In genomic region chr5:90409318-90410177, GRCh38 we compare ENCODE assay signal across 7 cellular contexts. TPM values are rescaled to one million over a fixed set of nuclear protein-coding genes. Genes with fewer than 3 reads are reported as not detected.
A peak's percentile ranks its signal among the peaks of the same experiment; 100 is the strongest.
DNase-seq lines count a peak whose midpoint lies in the region; ATAC-seq and TF ChIP-seq lines count a peak whose summit lies in the region.

TSS of gene CETN3 (minus strand) at chr5:90409756. CDS start at chr5:90409661, 95 bp downstream.

- peak within 1 kb of the TSS; percentile 97 for H3K27ac ChIP-seq in hepatocyte

- peaks cover 29% of the 10 kb centered on the region for H3K79me2 ChIP-seq in hepatocyte

- no peaks in the 10 kb centered on the region for H3K9me2 ChIP-seq in hepatocyte (replicated peaks; ENCODE audit: insufficient read depth)

- peak within 1 kb of the TSS; percentile 95 for H2AFZ ChIP-seq in hepatocyte

- H3K27me3 ChIP-seq in hepatocyte, result no peaks in the 10 kb centered on the region

- in situ Hi-C loops in astrocyte of the spinal cord (cut with HindIII; ENCODE audit: low sequenced_read_pairs), result no loop called here

- WGBS in hepatocyte (ENCODE audit: low lambda C conversion rate, missing lambda C conversion rate), result 1% methylated on average over 47 of the region's 51 CpGs

- peak within 1 kb of the TSS; percentile 90 for H3K4me2 ChIP-seq in hepatocyte

- H3K4me3 ChIP-seq in astrocyte of the spinal cord (ENCODE audit: low read depth, low read length) (peak within 1 kb of the TSS; percentile 91), hepatocyte (peak within 1 kb of the TSS; percentile 80)

- H3K4me1 ChIP-seq in hepatocyte (ENCODE audit: insufficient read depth), result no peaks in the 10 kb centered on the region

- TF ChIP-seq CTCF in astrocyte of the spinal cord (IDR thresholded peaks at IDR 0.05; ENCODE audit: low read depth, low read length) (peak; percentile 15), hepatocyte (IDR thresholded peaks at IDR 0.05; ENCODE audit: poor library complexity) (no peak)

- ATAC-seq in GM18511 (IDR thresholded peaks at IDR 0.05; ENCODE audit: unreplicated experiment) (peak; percentile 95), HG03025 (IDR thresholded peaks at IDR 0.05; ENCODE audit: low FRiP score, unreplicated experiment) (peak; percentile 97)

- peak; percentile 97 for DNase-seq in NCI-H2029 treated with DMSO at 0.1 percent for 48 hours (lab: John Stamatoyannopoulos, UW)
- peak; percentile 84 for DNase-seq in T1000 (lab: John Stamatoyannopoulos, UW)
- DNase-seq in astrocyte of the spinal cord (ENCODE audit: low read depth, low spot score), result peak; percentile 96
- peak; percentile 96 for DNase-seq in hepatocyte (ENCODE audit: low spot score)
- peak; percentile 95 for DNase-seq in retina

- no peaks in the 10 kb centered on the region for H4K20me1 ChIP-seq in hepatocyte (ENCODE audit: insufficient read depth, poor library complexity, severe bottlenecking)

- no peaks in the 10 kb centered on the region for H3K36me3 ChIP-seq in hepatocyte (replicated peaks; ENCODE audit: insufficient read depth, low read depth)

- H3K9me3 ChIP-seq in hepatocyte (ENCODE audit: low read depth), result no peaks in the 10 kb centered on the region

RNA-seq across cellular contexts. Expression of gene CETN3, which starts in this region (rescaled TPM):
- 15.7 and 25.2 TPM in 2 replicates for total RNA-seq in hepatocyte
- polyA plus RNA-seq in hepatocyte, result 33.8 and 37.0 TPM in 2 replicates

Comparison
In these comparisons a context has a peak if more than half of its experiments do, and no peak if none do; other contexts are left out.
1. Peak in every context shown above with its lines: DNase-seq, ATAC-seq, H3K4me3 ChIP-seq and H3K27ac ChIP-seq.